In genomic region chr10:35959103-35959740, GRCh38 we compare ENCODE assay signal across 18 cellular contexts.
A peak's percentile ranks its signal among the peaks of the same experiment; 100 is the strongest.
DNase-seq lines count a peak whose midpoint lies in the region; ATAC-seq and TF ChIP-seq lines count a peak whose summit lies in the region.
"Had no signal": no experiment of that assay in that cellular context is flagged by ENCODE, and none has a peak within 500 bp of the region (broad histone marks: within the 10 kb centered on the region; RNA-seq: fewer than 3 reads in every experiment).

No MANE protein-coding gene starts in this region.

- no peaks in the 10 kb centered on the region for H3K9me3 ChIP-seq in esophagus muscularis mucosa
- no peaks in the 10 kb centered on the region for H3K9me3 ChIP-seq in muscle layer of duodenum (ENCODE audit: control insufficient read depth in 1 of 2, low read length in 2 of 2)
- H3K9me3 ChIP-seq in smooth muscle cell (replicated peaks; ENCODE audit: low read depth): no peaks in the 10 kb centered on the region
- H3K9me3 ChIP-seq: BLaER1 treated with 17β-estradiol and CSF1 and Interleukin-3, amounts not matched to agents 10 nM and 100 nM; SK-N-SH had no signal

- H3K27ac ChIP-seq in esophagus muscularis mucosa (replicated peaks in 1 of 4) (peak overlapping the region in 1 of 4 donors; percentile 26), muscle layer of duodenum (ENCODE audit: low read length) (peak overlapping the region; percentile 39), smooth muscle cell (ENCODE audit: low read depth) (no peak overlapping the region)
- H3K27ac ChIP-seq: 22Rv1; BLaER1 treated with 17β-estradiol and CSF1 and Interleukin-3, amounts not matched to agents 10 nM and 100 nM had no signal

- no peak for TF ChIP-seq EP300 in esophagus muscularis mucosa (IDR thresholded peaks at IDR 0.05)

- H2AFZ ChIP-seq in smooth muscle cell (ENCODE audit: low read depth): no peak overlapping the region

- no peak overlapping the region for H3K27ac Mint-ChIP-seq in activated CD4-positive, alpha-beta T cell treated with anti-CD3 and anti-CD28 coated beads, Interleukin-2, amount 10 ng/mL, durations not matched to agents 24 days and 14 days
- H3K27ac Mint-ChIP-seq in CD14-positive monocyte: no peak overlapping the region

- DNase-seq in activated CD4-positive, alpha-beta T cell treated with anti-CD3 and anti-CD28 coated beads, Interleukin-2, amount 10 ng/mL, durations not matched to agents 24 days and 14 days: peak; percentile 17
- DNase-seq in activated CD4-positive, alpha-beta T cell treated with anti-CD3 and anti-CD28 coated beads, Interleukin-2, amount 50 U/mL, for 4 hours: no peak
- DNase-seq in esophagus muscularis mucosa (ENCODE audit: extremely low spot score): peak; percentile 60
- no peak for DNase-seq in NCI-H526 treated with DMSO at 0.1 percent for 48 hours (lab: John Stamatoyannopoulos, UW)
- no peak for DNase-seq in smooth muscle cell (lab: John Stamatoyannopoulos, UW; ENCODE audit: unreplicated experiment)
- no peak for DNase-seq in CD14-positive monocyte (ENCODE audit: low spot score)
- DNase-seq: DMS 273 treated with DMSO at 0.1 percent for 48 hours, MM.1S, NCI-H1105 treated with DMSO at 0.1 percent for 48 hours, NCI-H187 treated with DMSO at 0.1 percent for 48 hours, NCI-H446, NCI-H774, Right ventricle myocardium superior, SK-N-SH had no signal

- H3K9ac ChIP-seq in smooth muscle cell (ENCODE audit: low read depth): no peak overlapping the region
- H3K9ac ChIP-seq: BLaER1 treated with 17β-estradiol and CSF1 and Interleukin-3, amounts not matched to agents 10 nM and 100 nM; SK-N-SH had no signal

- peaks cover 6% of the 10 kb centered on the region for H3K9me3 Mint-ChIP-seq in activated CD4-positive, alpha-beta T cell treated with anti-CD3 and anti-CD28 coated beads, Interleukin-2, amount 10 ng/mL, durations not matched to agents 24 days and 14 days
- peaks cover 2 to 15% (median 10%) of the 10 kb centered on the region in 7 donors for H3K9me3 Mint-ChIP-seq in CD14-positive monocyte

- H3K4me3 Mint-ChIP-seq in activated CD4-positive, alpha-beta T cell treated with anti-CD3 and anti-CD28 coated beads, Interleukin-2, amount 10 ng/mL, durations not matched to agents 24 days and 14 days: no peak overlapping the region
- no peak overlapping the region for H3K4me3 Mint-ChIP-seq in CD14-positive monocyte

- no peak for TF ChIP-seq CTCF in esophagus muscularis mucosa (IDR thresholded peaks at IDR 0.05)
- TF ChIP-seq CTCF in smooth muscle cell (IDR thresholded peaks at IDR 0.05; ENCODE audit: borderline replicate concordance, insufficient read depth, poor library complexity, severe bottlenecking): no peak
- no peak for TF ChIP-seq CTCF in CD14-positive monocyte (IDR thresholded peaks at IDR 0.05)

- no peaks in the 10 kb centered on the region for H3K4me1 Mint-ChIP-seq in activated CD4-positive, alpha-beta T cell treated with anti-CD3 and anti-CD28 coated beads, Interleukin-2, amount 10 ng/mL, durations not matched to agents 24 days and 14 days
- H3K4me1 Mint-ChIP-seq in CD14-positive monocyte: no peaks in the 10 kb centered on the region

- H3K36me3 ChIP-seq in esophagus muscularis mucosa (no peaks in the 10 kb centered on the region), muscle layer of duodenum (ENCODE audit: control insufficient read depth in 1 of 2, insufficient read depth in 2 of 2, low read length in 2 of 2) (no peaks in the 10 kb centered on the region), smooth muscle cell (ENCODE audit: low read depth) (no peaks in the 10 kb centered on the region)
- H3K36me3 ChIP-seq: BLaER1 treated with 17β-estradiol and CSF1 and Interleukin-3, amounts not matched to agents 10 nM and 100 nM had no signal

- intact Hi-C loops in activated CD4-positive, alpha-beta T cell treated with anti-CD3 and anti-CD28 coated beads, Interleukin-2, amount 10 ng/mL, durations not matched to agents 24 days and 14 days (cut with micrococcal nuclease): no loop called here
- intact Hi-C loops in esophagus muscularis mucosa (cut with DNase I) (no loop called here), CD14-positive monocyte (cut with micrococcal nuclease) (no loop called here)

- no peaks in the 10 kb centered on the region for H3K27me3 Mint-ChIP-seq in activated CD4-positive, alpha-beta T cell treated with anti-CD3 and anti-CD28 coated beads, Interleukin-2, amount 10 ng/mL, durations not matched to agents 24 days and 14 days
- H3K27me3 Mint-ChIP-seq in CD14-positive monocyte (ENCODE audit: low read depth in 3 of 3): peaks cover 0 to 3% (median 0%) of the 10 kb centered on the region in 3 donors

- no peak overlapping the region for H3K4me3 ChIP-seq in esophagus muscularis mucosa
- no peak overlapping the region for H3K4me3 ChIP-seq in muscle layer of duodenum (ENCODE audit: low read depth in 1 of 2, low read length in 2 of 2)
- no peak overlapping the region for H3K4me3 ChIP-seq in smooth muscle cell
- H3K4me3 ChIP-seq: BLaER1 treated with 17β-estradiol and CSF1 and Interleukin-3, amounts not matched to agents 10 nM and 100 nM had no signal

- no peaks in the 10 kb centered on the region for H3F3A ChIP-seq in smooth muscle cell (ENCODE audit: low read depth)

- H3K36me3 Mint-ChIP-seq in activated CD4-positive, alpha-beta T cell treated with anti-CD3 and anti-CD28 coated beads, Interleukin-2, amount 10 ng/mL, durations not matched to agents 24 days and 14 days (ENCODE audit: low read depth): no peaks in the 10 kb centered on the region
- H3K36me3 Mint-ChIP-seq in CD14-positive monocyte: no peaks in the 10 kb centered on the region

- peaks cover 0 to 16% (median 10%) of the 10 kb centered on the region in 4 donors for H3K4me1 ChIP-seq in esophagus muscularis mucosa
- peaks cover 0 to 7% of the 10 kb centered on the region in 2 donors for H3K4me1 ChIP-seq in muscle layer of duodenum (ENCODE audit: control insufficient read depth in 1 of 2, insufficient read depth in 2 of 2, low read length in 2 of 2)
- H3K4me1 ChIP-seq in smooth muscle cell (ENCODE audit: low read depth): peaks cover 8% of the 10 kb centered on the region

- H3K27me3 ChIP-seq in esophagus muscularis mucosa (no peaks in the 10 kb centered on the region), muscle layer of duodenum (ENCODE audit: low read depth, low read length) (no peaks in the 10 kb centered on the region), smooth muscle cell (ENCODE audit: low read depth) (no peaks in the 10 kb centered on the region)
- H3K27me3 ChIP-seq: BLaER1 treated with 17β-estradiol and CSF1 and Interleukin-3, amounts not matched to agents 10 nM and 100 nM had no signal

- TF ChIP-seq POLR2A in esophagus muscularis mucosa (IDR thresholded peaks at IDR 0.05; ENCODE audit: low read depth): no peak

- no peak for ATAC-seq in HG02588 (IDR thresholded peaks at IDR 0.05; ENCODE audit: unreplicated experiment)

- 45% methylated on average over 8 of the region's 8 CpGs for WGBS in esophagus muscularis mucosa
- WGBS in smooth muscle cell (ENCODE audit: low lambda C conversion rate): 52% methylated on average over 8 of the region's 8 CpGs

- H3K79me2 ChIP-seq in smooth muscle cell (ENCODE audit: low read depth): no peaks in the 10 kb centered on the region

- H3K4me2 ChIP-seq in smooth muscle cell: no peak overlapping the region
- H3K4me2 ChIP-seq: SK-N-SH had no signal

- no peaks in the 10 kb centered on the region for H4K20me1 ChIP-seq in smooth muscle cell (ENCODE audit: low read depth)
- H4K20me1 ChIP-seq: BLaER1 treated with 17β-estradiol and CSF1 and Interleukin-3, amounts not matched to agents 10 nM and 100 nM had no signal

Comparison
In these comparisons a context has a peak if more than half of its experiments do, and no peak if none do; other contexts are left out.
1. DNase-seq: peak in activated CD4-positive, alpha-beta T cell treated with anti-CD3 and anti-CD28 coated beads, Interleukin-2, amount 10 ng/mL, durations not matched to agents 24 days and 14 days (single experiment) and esophagus muscularis mucosa (single experiment); none in activated CD4-positive, alpha-beta T cell treated with anti-CD3 and anti-CD28 coated beads, Interleukin-2, amount 50 U/mL, for 4 hours (0 of 2), NCI-H526 treated with DMSO at 0.1 percent for 48 hours (single experiment), smooth muscle cell (single experiment) and CD14-positive monocyte (single experiment).